8 cellular contexts compared by ENCODE assay signal in genomic region chr7:2232766-2233520, GRCh38. TPM values are rescaled to one million over a fixed set of nuclear protein-coding genes. Genes with fewer than 3 reads are reported as not detected.
A peak's percentile ranks its signal among the peaks of the same experiment; 100 is the strongest.
DNase-seq lines count a peak whose midpoint lies in the region; ATAC-seq, FAIRE-seq and TF ChIP-seq lines count a peak whose summit lies in the region.

Gene MAD1L1 (minus strand): TSS chr7:2232945. CDS start chr7:2230133, 2,812 bp downstream.

- H3K4me3 Mint-ChIP-seq in activated B cell treated with CpG ODN at 0.5 μM for 24 hours, result peak within 1 kb of the TSS; percentile 90

- H3K9me3 ChIP-seq in A549, result no peaks in the 10 kb centered on the region
- no peaks in the 10 kb centered on the region for H3K9me3 ChIP-seq in spleen

- POLR2A ChIA-PET in A549 (lab: Yijun Ruan, JAX) (interaction anchor here (1.0 to 1.7 kb wide), 2 partner anchors 9 to 57 kb away, joined by 3 to 8 read pairs; partner anchors contain the start of genes MRM2 and NUDT1), activated B cell treated with CpG ODN at 0.5 μM for 24 hours (lab: Charles Lee) (interaction anchor here (0.6 to 2.6 kb wide), 9 partner anchors 9 to 121 kb away, joined by 3 to 15 read pairs (median 4); partner anchors contain the start of genes EIF3B, MRM2 and NUDT1)

- DNase-seq in A549 (ENCODE audit: low read depth in 1 of 2, low spot score in 1 of 2) (peak; percentile 87 to 90), NCI-H2227 treated with DMSO at 0.1 percent for 48 hours (lab: John Stamatoyannopoulos, UW) (peak; percentile 48), activated B cell treated with CpG ODN at 0.5 μM for 24 hours (peak; percentile 88), cardiac fibroblast (ENCODE audit: low read depth in 2 of 2) (peak; percentile 92), inferior parietal cortex (ENCODE audit: extremely low spot score) (peak; percentile 91), spleen (peak; percentile 98)

- no peak for TF ChIP-seq CTCF in A549 (IDR thresholded peaks at IDR 0.05)
- TF ChIP-seq CTCF in activated B cell treated with CpG ODN at 0.5 μM for 24 hours (IDR thresholded peaks at IDR 0.05), result no peak
- no peak for TF ChIP-seq CTCF in cardiac fibroblast (IDR thresholded peaks at IDR 0.05; ENCODE audit: low read depth, low read length)
- TF ChIP-seq CTCF in spleen (IDR thresholded peaks at IDR 0.05 in 8 of 11, conservative IDR thresholded peaks at IDR 0.05 in 3 of 11), result peak in 4 of 11 experiments; percentile 18 to 52 (median 34)

- peak within 1 kb of the TSS; percentile 96 for H3K4me3 ChIP-seq in A549
- H3K4me3 ChIP-seq in cardiac fibroblast (replicated peaks in 1 of 2; ENCODE audit: low read depth in 2 of 2, low read length in 2 of 2), result peak within 1 kb of the TSS; percentile 82 to 85
- peak within 1 kb of the TSS; percentile 79 to 100 (median 98) for H3K4me3 ChIP-seq in spleen

- peaks cover 61% of the 10 kb centered on the region for H3K4me1 Mint-ChIP-seq in activated B cell treated with CpG ODN at 0.5 μM for 24 hours

- no peak for FAIRE-seq in A549 (lab: Jason Lieb, UNC)

- H3K36me3 ChIP-seq in spleen, result peaks cover 0 to 66% (median 23%) of the 10 kb centered on the region in 6 donors

- under 1% methylated on average over 12 of the region's 63 CpGs for WGBS in A549 (ENCODE audit: missing lambda C conversion rate)
- 0 to 2% (median 1%) methylated on average over 15 to 63 of the region's 63 CpGs for WGBS in spleen, 5 donors

- TF ChIP-seq POLR2A in A549 (IDR thresholded peaks at IDR 0.05; ENCODE audit: low read length), result peak; percentile 82
- TF ChIP-seq POLR2A in spleen (IDR thresholded peaks at IDR 0.05), result peak in 1 of 3 donors; percentile 41

- TF ChIP-seq RAD21 in A549 (conservative IDR thresholded peaks at IDR 0.05 in 1 of 2, IDR thresholded peaks at IDR 0.05 in 1 of 2), result no peak

- no peaks in the 10 kb centered on the region for H3K9me3 Mint-ChIP-seq in activated B cell treated with CpG ODN at 0.5 μM for 24 hours

- intact Hi-C loops in activated B cell treated with CpG ODN at 0.5 μM for 24 hours (cut with micrococcal nuclease) (loop anchor here (1.0 to 10.0 kb wide), 9 partner anchors 9 to 812 kb away; partner anchors contain the start of genes CARD11, EIF3B, MRM2 and NUDT1), spleen (cut with DNase I; ENCODE audit: low total_unique reads) (no loop called here)

- TF ChIP-seq EP300 in A549 (IDR thresholded peaks at IDR 0.05), result no peak

- H3K27me3 Mint-ChIP-seq in activated B cell treated with CpG ODN at 0.5 μM for 24 hours, result no peaks in the 10 kb centered on the region

- peak within 1 kb of the TSS; percentile 81 for H3K4me2 ChIP-seq in A549

- H3K4me1 ChIP-seq in A549 (peaks cover 17% of the 10 kb centered on the region; the same call in 2 of the 3 replicates), spleen (peaks cover 17 to 77% (median 48%) of the 10 kb centered on the region in 6 donors)

- H3K27ac ChIP-seq in A549, result peak within 1 kb of the TSS; percentile 92 to 97
- H3K27ac ChIP-seq in spleen, result peak within 1 kb of the TSS; percentile 69 to 90 (median 82)

- CTCF ChIA-PET in A549 (lab: Yijun Ruan, JAX), result interaction anchor here (0.7 to 1.1 kb wide), 3 partner anchors 13 to 72 kb away, joined by 3 read pairs; no protein-coding TSS in a partner anchor
- CTCF ChIA-PET in activated B cell treated with CpG ODN at 0.5 μM for 24 hours (lab: Charles Lee), result interaction anchor here (0.6 to 1.9 kb wide), 3 partner anchors 9 to 115 kb away, joined by 3 to 10 read pairs (median 5); partner anchors contain the start of genes MRM2 and NUDT1

- ATAC-seq in A549 (peak; percentile 90 to 96), GM18867 (IDR thresholded peaks at IDR 0.05; ENCODE audit: unreplicated experiment) (peak; percentile 71), HG03108 (IDR thresholded peaks at IDR 0.05; ENCODE audit: unreplicated experiment) (peak; percentile 63), activated B cell treated with CpG ODN at 0.5 μM for 24 hours (ENCODE audit: low read depth) (peak; percentile 68)

- peaks cover 44% of the 10 kb centered on the region for H3K36me3 Mint-ChIP-seq in activated B cell treated with CpG ODN at 0.5 μM for 24 hours (ENCODE audit: low read depth)

- no peaks in the 10 kb centered on the region for H3K27me3 ChIP-seq in spleen (replicated peaks in 1 of 7)

- H3K27ac Mint-ChIP-seq in activated B cell treated with CpG ODN at 0.5 μM for 24 hours, result peak within 1 kb of the TSS; percentile 81

TF ChIP-seq in A549, 52 proteins besides CTCF, POLR2A, EP300 and RAD21 (continues in another document):
- TF ChIP-seq E2F6 (IDR thresholded peaks at IDR 0.05; ENCODE audit: borderline replicate concordance, low read depth) (no peak), FOSL2 (IDR thresholded peaks at IDR 0.05) (no peak), FOSL2 (CRISPR knock-in tag; IDR thresholded peaks at IDR 0.05) (no peak), POLR2AphosphoS2 (conservative IDR thresholded peaks at IDR 0.05; ENCODE audit: low read length) (no peak), HOXB5 (CRISPR knock-in tag; IDR thresholded peaks at IDR 0.05) (no peak), HMGXB4 (CRISPR knock-in tag; IDR thresholded peaks at IDR 0.05; ENCODE audit: borderline replicate concordance) (peak; percentile 51; the same call in 1 of the 2 replicates), MAZ (IDR thresholded peaks at IDR 0.05; ENCODE audit: borderline replicate concordance, low read depth, low read length) (no peak), KDM5A (IDR thresholded peaks at IDR 0.05) (peak; percentile 56), NPAS2 (CRISPR knock-in tag; IDR thresholded peaks at IDR 0.05; ENCODE audit: borderline replicate concordance) (no peak), SMC3 (IDR thresholded peaks at IDR 0.05) (peak; percentile 12; the same call in 1 of the 3 replicates), MAFK (IDR thresholded peaks at IDR 0.05; ENCODE audit: partially characterized antibody) (no peak), MYC (IDR thresholded peaks at IDR 0.05; ENCODE audit: borderline replicate concordance, low read length) (no peak), PHF8 (IDR thresholded peaks at IDR 0.05; ENCODE audit: borderline replicate concordance, low read depth) (peak; percentile 50; the same call in 1 of the 2 replicates), ZSCAN20 (CRISPR knock-in tag; IDR thresholded peaks at IDR 0.05) (no peak), HEYL (CRISPR knock-in tag; IDR thresholded peaks at IDR 0.05) (no peak), CHD4 (IDR thresholded peaks at IDR 0.05; ENCODE audit: borderline replicate concordance) (no peak)
- TF ChIP-seq, protein P1, sequence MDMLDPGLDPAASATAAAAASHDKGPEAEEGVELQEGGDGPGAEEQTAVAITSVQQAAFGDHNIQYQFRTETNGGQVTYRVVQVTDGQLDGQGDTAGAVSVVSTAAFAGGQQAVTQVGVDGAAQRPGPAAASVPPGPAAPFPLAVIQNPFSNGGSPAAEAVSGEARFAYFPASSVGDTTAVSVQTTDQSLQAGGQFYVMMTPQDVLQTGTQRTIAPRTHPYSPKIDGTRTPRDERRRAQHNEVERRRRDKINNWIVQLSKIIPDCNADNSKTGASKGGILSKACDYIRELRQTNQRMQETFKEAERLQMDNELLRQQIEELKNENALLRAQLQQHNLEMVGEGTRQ (IDR thresholded peaks at IDR 0.05), result no peak

RNA-seq across cellular contexts. Expression of gene MAD1L1, which starts in this region (rescaled TPM):
- 10.4 and 16.6 TPM in 2 replicates for polyA plus RNA-seq in A549 (2011; rRNA removed)
- polyA plus RNA-seq in A549 (2012; cell fraction: cytosol; rRNA removed), result 24.1 and 27.9 TPM in 2 replicates
- polyA plus RNA-seq in A549 (2012; cell fraction: nucleus; rRNA removed), result 45.5 and 56.8 TPM in 2 replicates
- polyA plus RNA-seq in A549 (2017; fragmentation: RNase III; extraction: RNeasy Plus Mini Kit Qiagen cat#74134 plus additional on column Dnase treatment), result 12.6 to 14.9 TPM (median 13.6 TPM) in 3 replicates
- 15.3 and 24.3 TPM in 2 replicates for polyA minus RNA-seq in A549 (2011; rRNA and poly(A)+ RNA removed)
- total RNA-seq in activated B cell treated with CpG ODN at 0.5 μM for 24 hours, result 54.6 and 65.7 TPM in 2 replicates
- total RNA-seq in spleen, result 100 to 1,000 TPM in 1 of 7 donors, 10 to 100 TPM in 6; 47.3 to 104 (median 62.0) TPM
- polyA plus RNA-seq in spleen, result 100 to 1,000 TPM in 1 of 3 donors, 10 to 100 TPM in 2; 48.8 to 118 (median 75.0) TPM

Comparison
In these comparisons a context has a peak if more than half of its experiments do, and no peak if none do; other contexts are left out.
1. Peak in every context shown above with its lines: DNase-seq, ATAC-seq, H3K4me3 ChIP-seq and H3K27ac ChIP-seq.
2. DNase-seq: peak in every context shown above with its lines; median percentile 98 in spleen; 92 in cardiac fibroblast; 91 in inferior parietal cortex; 88 in A549; 88 in activated B cell treated with CpG ODN at 0.5 μM for 24 hours; 48 in NCI-H2227 treated with DMSO at 0.1 percent for 48 hours.